8 cellular contexts compared by ENCODE assay signal in genomic region chr4:82428526-82428968, GRCh38. TPM values are rescaled to one million over a fixed set of nuclear protein-coding genes. Genes with fewer than 3 reads are reported as not detected.
A peak's percentile ranks its signal among the peaks of the same experiment; 100 is the strongest.
DNase-seq lines count a peak whose midpoint lies in the region; ATAC-seq and TF ChIP-seq lines count a peak whose summit lies in the region.

No MANE protein-coding gene starts in this region.

- no peak for DNase-seq in coronary artery (ENCODE audit: low spot score)
- DNase-seq in naive thymus-derived CD8-positive, alpha-beta T cell, result no peak
- DNase-seq in AG20443 (ENCODE audit: low spot score), result no peak

- peak overlapping the region; percentile 83 to 100 (median 95) for H3K4me2 ChIP-seq in BLaER1 treated with 17β-estradiol and CSF1 and Interleukin-3, amounts not matched to agents 10 nM and 100 nM
- peak overlapping the region; percentile 97 for H3K4me2 ChIP-seq in KMS-11

- H3K27me3 Mint-ChIP-seq in naive thymus-derived CD8-positive, alpha-beta T cell, result peaks cover 0 to 4% (median 0%) of the 10 kb centered on the region in 5 donors

- peak overlapping the region; percentile 98 to 100 (median 100) for H3K4me3 Mint-ChIP-seq in naive thymus-derived CD8-positive, alpha-beta T cell

- H3K36me3 Mint-ChIP-seq in naive thymus-derived CD8-positive, alpha-beta T cell, result peaks cover 19 to 59% (median 30%) of the 10 kb centered on the region in 3 donors

- H3K36me3 ChIP-seq in BLaER1 treated with 17β-estradiol and CSF1 and Interleukin-3, amounts not matched to agents 10 nM and 100 nM, result peaks cover 47 to 67% (median 60%) of the 10 kb centered on the region in 11 experiments
- peaks cover 50% of the 10 kb centered on the region; the same call in 1 of the 2 replicates for H3K36me3 ChIP-seq in KMS-11 (ENCODE audit: insufficient read depth)

- H3K27me3 ChIP-seq in BLaER1 treated with 17β-estradiol and CSF1 and Interleukin-3, amounts not matched to agents 10 nM and 100 nM, result no peaks in the 10 kb centered on the region
- no peaks in the 10 kb centered on the region for H3K27me3 ChIP-seq in KMS-11 (ENCODE audit: insufficient read depth, low read depth)

- no peak overlapping the region for H2AFZ ChIP-seq in KMS-11 (ENCODE audit: low read depth)

- peaks cover 74% of the 10 kb centered on the region for H3K79me2 ChIP-seq in KMS-11 (ENCODE audit: insufficient read depth, low read depth)

- H4K20me1 ChIP-seq in BLaER1 treated with 17β-estradiol and CSF1 and Interleukin-3, amounts not matched to agents 10 nM and 100 nM, result peaks cover 76 to 84% (median 81%) of the 10 kb centered on the region in 11 experiments
- peaks cover 50% of the 10 kb centered on the region for H4K20me1 ChIP-seq in KMS-11 (ENCODE audit: insufficient read depth)

- POLR2A ChIA-PET in naive thymus-derived CD8-positive, alpha-beta T cell (lab: Charles Lee), result interaction anchor here (1.0 to 4.9 kb wide), 28 partner anchors 9 to 1027 kb away, joined by 3 to 193 read pairs (median 6); partner anchors contain the start of genes COPS4, COQ2, HELQ and HNRNPD

- no peak for ATAC-seq in naive thymus-derived CD8-positive, alpha-beta T cell
- ATAC-seq in GM18517 (IDR thresholded peaks at IDR 0.05; ENCODE audit: unreplicated experiment), result no peak
- ATAC-seq in HG03175 (IDR thresholded peaks at IDR 0.05; ENCODE audit: unreplicated experiment), result no peak
- no peak for ATAC-seq in GM21515 (IDR thresholded peaks at IDR 0.05; ENCODE audit: unreplicated experiment)

- peak overlapping the region; percentile 70 to 90 (median 82) for H3K4me3 ChIP-seq in BLaER1 treated with 17β-estradiol and CSF1 and Interleukin-3, amounts not matched to agents 10 nM and 100 nM
- peak overlapping the region; percentile 74 for H3K4me3 ChIP-seq in KMS-11 (IDR thresholded peaks at IDR 0.05; ENCODE audit: insufficient read depth, low read depth, low read length)
- peak overlapping the region; percentile 97 for H3K4me3 ChIP-seq in coronary artery

- peaks cover 0 to 2% (median 0%) of the 10 kb centered on the region in 9 donors for H3K9me3 Mint-ChIP-seq in naive thymus-derived CD8-positive, alpha-beta T cell

- TF ChIP-seq CTCF in KMS-11 (conservative IDR thresholded peaks at IDR 0.05; ENCODE audit: low read depth, low read length) (no peak), coronary artery (IDR thresholded peaks at IDR 0.05) (no peak)

- H3K4me1 Mint-ChIP-seq in naive thymus-derived CD8-positive, alpha-beta T cell, result peaks cover 24 to 78% (median 69%) of the 10 kb centered on the region in 4 donors

- no peaks in the 10 kb centered on the region for H3K9me3 ChIP-seq in BLaER1 treated with 17β-estradiol and CSF1 and Interleukin-3, amounts not matched to agents 10 nM and 100 nM (replicated peaks in 1 of 11)

- H3K4me1 ChIP-seq in BLaER1 treated with 17β-estradiol and CSF1 and Interleukin-3, amounts not matched to agents 10 nM and 100 nM, result peaks cover 36 to 60% (median 42%) of the 10 kb centered on the region in 10 experiments
- peaks cover 38% of the 10 kb centered on the region for H3K4me1 ChIP-seq in KMS-11 (ENCODE audit: low read depth, poor library complexity, severe bottlenecking)

- peak overlapping the region; percentile 88 to 100 (median 99); a peak in 21 of 22 replicates for H3K27ac ChIP-seq in BLaER1 treated with 17β-estradiol and CSF1 and Interleukin-3, amounts not matched to agents 10 nM and 100 nM
- peak overlapping the region; percentile 98 for H3K27ac ChIP-seq in KMS-11
- peak overlapping the region; percentile 86 to 98 for H3K27ac ChIP-seq in coronary artery

- peak overlapping the region; percentile 91 to 100 (median 99) for H3K9ac ChIP-seq in BLaER1 treated with 17β-estradiol and CSF1 and Interleukin-3, amounts not matched to agents 10 nM and 100 nM
- peak overlapping the region; percentile 100 for H3K9ac ChIP-seq in KMS-11

- peak overlapping the region; percentile 77 to 100 (median 99) for H3K27ac Mint-ChIP-seq in naive thymus-derived CD8-positive, alpha-beta T cell

RNA-seq across cellular contexts. Expression of gene HNRNPDL, which starts 1.7 kb away (rescaled TPM):
- total RNA-seq in naive thymus-derived CD8-positive, alpha-beta T cell, result 100 to 1,000 TPM; 476 to 486 TPM
- 100 to 1,000 TPM; 240 to 302 (median 246) TPM for polyA plus RNA-seq in naive thymus-derived CD8-positive, alpha-beta T cell

RNA-seq across cellular contexts. Expression of gene ENOPH1, which starts 1.8 kb away (rescaled TPM):
- 10 to 100 TPM; 30.6 to 31.7 TPM for total RNA-seq in naive thymus-derived CD8-positive, alpha-beta T cell
- 10 to 100 TPM; 32.6 to 45.4 (median 42.3) TPM for polyA plus RNA-seq in naive thymus-derived CD8-positive, alpha-beta T cell

RNA-seq across cellular contexts. Expression of gene HNRNPD, which starts 54.8 kb away (rescaled TPM):
- 100 to 1,000 TPM; 295 to 310 TPM for total RNA-seq in naive thymus-derived CD8-positive, alpha-beta T cell
- 100 to 1,000 TPM; 176 to 292 (median 232) TPM for polyA plus RNA-seq in naive thymus-derived CD8-positive, alpha-beta T cell
